In the genomic region with DNA sequence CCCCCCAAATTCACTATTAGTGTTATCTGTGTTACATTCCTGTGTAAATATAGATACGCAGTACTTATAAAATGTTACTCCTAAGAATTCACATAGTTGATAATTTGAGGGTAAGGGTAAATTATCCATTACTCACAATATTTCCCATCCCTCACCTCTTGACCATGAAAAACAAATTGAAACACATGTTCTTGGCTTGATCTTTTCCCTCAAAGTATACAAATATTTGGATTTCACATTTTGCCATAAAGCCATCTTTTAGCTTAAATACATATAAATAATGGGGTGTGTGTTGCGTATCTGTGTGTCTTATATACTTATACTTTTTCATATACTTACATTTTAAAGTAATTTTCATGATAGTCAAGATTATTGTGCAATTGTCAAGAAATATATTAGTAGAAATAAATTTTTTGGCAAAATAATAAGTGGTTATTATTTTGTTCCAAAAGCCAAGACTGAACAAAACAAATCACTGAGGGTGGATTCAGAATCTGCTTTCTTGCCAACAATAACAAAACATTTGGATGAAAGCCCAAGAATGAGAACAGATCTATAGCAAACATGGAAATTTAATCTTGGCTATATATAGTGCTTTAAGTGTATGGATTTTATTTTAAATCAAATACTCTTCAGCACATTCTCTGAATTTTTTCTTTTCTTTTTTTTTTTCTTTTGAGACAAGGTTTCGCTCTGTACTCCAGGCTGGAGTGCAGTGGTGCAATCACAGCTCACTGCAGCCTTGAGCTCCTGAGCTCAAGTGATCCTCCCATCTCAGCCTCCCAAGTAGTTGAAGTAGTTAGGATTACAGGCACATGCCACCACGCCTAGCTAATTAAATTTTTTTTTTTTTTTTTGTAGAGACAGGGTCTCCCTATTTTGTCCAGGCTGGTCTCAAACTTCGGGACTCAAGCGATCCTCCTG, we compare ENCODE assay signal across 17 cellular contexts. TPM values are rescaled to one million over a fixed set of nuclear protein-coding genes. Genes with fewer than 3 reads are reported as not detected.
A peak's percentile ranks its signal among the peaks of the same experiment; 100 is the strongest.
DNase-seq lines count a peak whose midpoint lies in the region; ATAC-seq lines count a peak whose summit lies in the region.
"Had no signal": no experiment of that assay in that cellular context is flagged by ENCODE, and none has a peak within 500 bp of the region (broad histone marks: within the 10 kb centered on the region; RNA-seq: fewer than 3 reads in every experiment).

No MANE protein-coding gene starts in this region.

- peaks cover 13% of the 10 kb centered on the region for H3K4me1 ChIP-seq in stomach smooth muscle (ENCODE audit: control insufficient read depth, insufficient read depth, low read length)

- no peak for ATAC-seq in GM18520 (IDR thresholded peaks at IDR 0.05; ENCODE audit: unreplicated experiment)
- ATAC-seq in GM18519 (IDR thresholded peaks at IDR 0.05; ENCODE audit: low FRiP score, unreplicated experiment) = no peak
- ATAC-seq in GM21786 (IDR thresholded peaks at IDR 0.05; ENCODE audit: unreplicated experiment) = no peak
- ATAC-seq: effector memory CD8-positive, alpha-beta T cell; stimulated activated naive CD8-positive, alpha-beta T cell treated with anti-CD3 and anti-CD28 coated beads, Interleukin-15, amount 100 ng/mL, for 72 hours had no signal

- H3K4me3 ChIP-seq in stomach smooth muscle (ENCODE audit: low read length in 2 of 2) = peak overlapping the region in 1 of 2 donors; percentile 63
- H3K4me3 ChIP-seq: SJCRH30 had no signal

- H3K9ac ChIP-seq in stomach smooth muscle (ENCODE audit: low read length in 2 of 2) = no peak overlapping the region

- no peaks in the 10 kb centered on the region for H3K36me3 ChIP-seq in stomach smooth muscle (ENCODE audit: control insufficient read depth in 2 of 2, insufficient read depth in 2 of 2, low read length in 2 of 2)
- H3K36me3 ChIP-seq: SJCRH30 had no signal

- peak; percentile 12 for DNase-seq in LHCN-M2 (ENCODE audit: low read depth)
- peak; percentile 46 for DNase-seq in left kidney (ENCODE audit: low read depth, low spot score)
- DNase-seq in T-helper 1 cell = no peak
- DNase-seq: activated CD4-positive, alpha-beta T cell treated with anti-CD3 and anti-CD28 coated beads for 1 hour; CD8-positive, alpha-beta memory T cell; effector memory CD8-positive, alpha-beta T cell; NCI-H345; stimulated activated CD4-positive, alpha-beta T cell treated with anti-CD3 and anti-CD28 coated beads, Interleukin-15, amount 100 ng/mL, for 24 hours; stimulated activated naive CD8-positive, alpha-beta T cell treated with anti-CD3 and anti-CD28 coated beads, Interleukin-15, amount 100 ng/mL, for 72 hours had no signal

- H3K27me3 ChIP-seq in stomach smooth muscle (ENCODE audit: control insufficient read depth in 1 of 2, insufficient read depth in 2 of 2, low read length in 2 of 2) = no peaks in the 10 kb centered on the region
- H3K27me3 ChIP-seq: SJCRH30 had no signal

- no peaks in the 10 kb centered on the region for H3K9me3 ChIP-seq in stomach smooth muscle (ENCODE audit: control insufficient read depth in 2 of 2, low read length in 2 of 2)
- H3K9me3 ChIP-seq: SJCRH30 had no signal

- H3K27ac ChIP-seq in cingulate gyrus (ENCODE audit: low read depth, low read length) = peak overlapping the region; percentile 48
- peak overlapping the region; percentile 8 for H3K27ac ChIP-seq in stomach smooth muscle (ENCODE audit: low read length)
- H3K27ac ChIP-seq: SJCRH30 had no signal

RNA-seq across cellular contexts. Expression of gene PRSS48, which starts 48.5 kb away (rescaled TPM):
- not detected in 2 replicates for total RNA-seq in LHCN-M2 (2014; rRNA removed)
- polyA plus RNA-seq in LHCN-M2 (2012) = not detected
- total RNA-seq: CD8-positive, alpha-beta memory T cell; left lobe of liver; SJCRH30 had no signal
- polyA plus RNA-seq: CD8-positive, alpha-beta memory T cell; IgD-negative memory B cell had no signal

Comparison
In these comparisons a context has a peak if more than half of its experiments do, and no peak if none do; other contexts are left out.
1. DNase-seq: peak in LHCN-M2 (single experiment) and left kidney (single experiment); none in T-helper 1 cell (0 of 5).